ENCODE assay signal across 13 cellular contexts in the genomic region with DNA sequence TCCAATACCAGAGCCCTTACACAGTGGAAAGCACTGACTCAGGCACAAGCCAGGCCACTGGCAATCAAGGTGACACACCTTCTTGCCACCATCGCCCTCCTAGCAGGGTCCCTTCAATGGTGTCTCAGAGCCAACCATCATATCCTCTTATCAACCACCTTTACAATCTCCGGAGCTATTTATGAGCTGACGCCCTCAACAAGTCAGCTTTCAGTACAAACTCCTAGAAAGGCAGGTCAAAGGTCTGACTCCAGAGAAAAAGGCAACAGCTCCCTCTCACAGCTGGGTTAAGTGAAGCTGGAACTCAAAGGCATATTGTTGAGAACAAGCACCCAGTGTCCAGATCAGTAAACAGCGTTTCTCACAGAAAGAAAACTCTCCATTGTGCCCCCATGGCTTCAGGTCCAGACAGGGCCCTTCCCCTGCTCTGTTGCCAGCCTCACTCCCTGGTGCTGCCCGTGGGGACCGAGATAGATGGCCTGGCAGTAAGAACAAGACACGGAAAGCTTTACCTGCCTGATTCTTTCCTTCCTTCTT. TPM values are rescaled to one million over a fixed set of nuclear protein-coding genes. Genes with fewer than 3 reads are reported as not detected.
DNase-seq lines count a peak whose midpoint lies in the region; TF ChIP-seq lines count a peak whose summit lies in the region.
"Had no signal": no experiment of that assay in that cellular context is flagged by ENCODE, and none has a peak within 500 bp of the region (broad histone marks: within the 10 kb centered on the region; RNA-seq: fewer than 3 reads in every experiment).

No MANE protein-coding gene starts in this region.

- no peak for DNase-seq in activated naive CD8-positive, alpha-beta T cell treated with anti-CD3 and anti-CD28 coated beads for 36 hours
- DNase-seq in mesothelial cell of epicardium (ENCODE audit: low spot score in 2 of 2, unreplicated experiment in 2 of 2) (no peak), transverse colon (peak; percentile 78), NCI-H524 treated with DMSO at 0.1 percent for 48 hours (lab: John Stamatoyannopoulos, UW) (no peak), NCI-H1092 (lab: John Stamatoyannopoulos, UW) (no peak)
- no peak for DNase-seq in central memory CD4-positive, alpha-beta T cell
- DNase-seq: activated CD8-positive, alpha-beta memory T cell treated with anti-CD3 and anti-CD28 coated beads, Interleukin-2, amount 10 ng/mL, durations not matched to agents 7 days and 5 days; NCI-H2081; stimulated activated CD4-positive, alpha-beta T cell treated with anti-CD3 and anti-CD28 coated beads, Interleukin-2, amount 100 ng/mL, for 48 hours; T-helper 1 cell had no signal

- whole genome bisulfite sequencing in transverse colon (ENCODE audit: low coverage in 1 of 2), 2 donors, result 40 to 50% methylated on average over 4 to 7 of the region's 7 CpGs

- H3K27me3 Mint-ChIP-seq in activated naive CD8-positive, alpha-beta T cell, result no peaks in the 10 kb centered on the region
- H3K27me3 Mint-ChIP-seq in activated naive CD8-positive, alpha-beta T cell treated with anti-CD3 and anti-CD28 coated beads for 36 hours, result no peaks in the 10 kb centered on the region
- no peaks in the 10 kb centered on the region for H3K27me3 Mint-ChIP-seq in mesothelial cell of epicardium (ENCODE audit: low read depth)
- H3K27me3 Mint-ChIP-seq: activated CD8-positive, alpha-beta memory T cell treated with anti-CD3 and anti-CD28 coated beads, Interleukin-2, amount 10 ng/mL, durations not matched to agents 7 days and 5 days had no signal

- peak overlapping the region in 1 of 4 donors; percentile 93 for H3K4me3 ChIP-seq in transverse colon

- peaks cover 20% of the 10 kb centered on the region for H3K36me3 Mint-ChIP-seq in activated naive CD8-positive, alpha-beta T cell
- peaks cover 38% of the 10 kb centered on the region for H3K36me3 Mint-ChIP-seq in activated naive CD8-positive, alpha-beta T cell treated with anti-CD3 and anti-CD28 coated beads for 36 hours
- H3K36me3 Mint-ChIP-seq in mesothelial cell of epicardium, result peaks cover 41% of the 10 kb centered on the region

- H3K4me1 ChIP-seq in transverse colon, result peaks cover 19 to 55% (median 53%) of the 10 kb centered on the region in 4 donors

- H3K27ac ChIP-seq in angular gyrus (ENCODE audit: low read depth, low read length) (peak overlapping the region; percentile 92), transverse colon (peak overlapping the region; percentile 94 to 97 (median 96))
- H3K27ac ChIP-seq: neutrophil had no signal

- peak; percentile 47 for TF ChIP-seq POLR2A in transverse colon (IDR thresholded peaks at IDR 0.05)

- no peaks in the 10 kb centered on the region for H3K27me3 ChIP-seq in transverse colon
- H3K27me3 ChIP-seq: neutrophil had no signal

- intact Hi-C loops in transverse colon (cut with DNase I; ENCODE audit: low total_unique reads), result no loop called here

- no peak overlapping the region for H3K27ac Mint-ChIP-seq in activated naive CD8-positive, alpha-beta T cell
- H3K27ac Mint-ChIP-seq in activated naive CD8-positive, alpha-beta T cell treated with anti-CD3 and anti-CD28 coated beads for 36 hours, result no peak overlapping the region
- H3K27ac Mint-ChIP-seq in mesothelial cell of epicardium, result peak overlapping the region; percentile 10
- H3K27ac Mint-ChIP-seq: activated CD8-positive, alpha-beta memory T cell treated with anti-CD3 and anti-CD28 coated beads, Interleukin-2, amount 10 ng/mL, durations not matched to agents 7 days and 5 days had no signal

- no peak for TF ChIP-seq CTCF in mesothelial cell of epicardium (IDR thresholded peaks at IDR 0.05; ENCODE audit: unreplicated experiment)
- no peak for TF ChIP-seq CTCF in transverse colon (IDR thresholded peaks at IDR 0.05)

- H3K9me3 Mint-ChIP-seq in activated naive CD8-positive, alpha-beta T cell (ENCODE audit: low read depth), result no peaks in the 10 kb centered on the region
- no peaks in the 10 kb centered on the region for H3K9me3 Mint-ChIP-seq in activated naive CD8-positive, alpha-beta T cell treated with anti-CD3 and anti-CD28 coated beads for 36 hours
- peaks cover 18% of the 10 kb centered on the region for H3K9me3 Mint-ChIP-seq in mesothelial cell of epicardium

- no peaks in the 10 kb centered on the region for H3K9me3 ChIP-seq in transverse colon
- H3K9me3 ChIP-seq: neutrophil had no signal

- no peak for TF ChIP-seq EP300 in transverse colon (IDR thresholded peaks at IDR 0.05; ENCODE audit: low read depth)

- in situ Hi-C loops in transverse colon (cut with MboI; ENCODE audit: low pct_ligation_motif_present in 1 of 4, low pct_unique_long_range_greater_than_20kb in 1 of 4, low sequenced_read_pairs in 3 of 4), result loop anchor here in 1 of 4 donors (10.0 kb wide), 1 partner anchor 84 kb away; no protein-coding TSS in a partner anchor

- peaks cover 0 to 35% (median 15%) of the 10 kb centered on the region in 4 donors for H3K36me3 ChIP-seq in transverse colon

- H3K4me3 Mint-ChIP-seq in activated naive CD8-positive, alpha-beta T cell, result peak overlapping the region; percentile 64
- no peak overlapping the region for H3K4me3 Mint-ChIP-seq in activated naive CD8-positive, alpha-beta T cell treated with anti-CD3 and anti-CD28 coated beads for 36 hours
- peak overlapping the region; percentile 96 for H3K4me3 Mint-ChIP-seq in mesothelial cell of epicardium

- H3K4me1 Mint-ChIP-seq in activated naive CD8-positive, alpha-beta T cell (ENCODE audit: low read depth), result peaks cover 35% of the 10 kb centered on the region
- H3K4me1 Mint-ChIP-seq in activated naive CD8-positive, alpha-beta T cell treated with anti-CD3 and anti-CD28 coated beads for 36 hours, result peaks cover 30% of the 10 kb centered on the region
- H3K4me1 Mint-ChIP-seq in mesothelial cell of epicardium, result peaks cover 31% of the 10 kb centered on the region

RNA-seq across cellular contexts. Expression of a gene that starts 2.4 kb away (rescaled TPM):
- 10 to 100 TPM; 21.1 to 22.3 TPM for total RNA-seq in activated naive CD8-positive, alpha-beta T cell treated with anti-CD3 and anti-CD28 coated beads for 36 hours
- 78.6 to 85.9 TPM (median 81.1 TPM) in 3 replicates for total RNA-seq in mesothelial cell of epicardium
- total RNA-seq in transverse colon, result 10 to 100 TPM; 37.4 to 42.7 (median 41.0) TPM

RNA-seq across cellular contexts. Expression of a gene that starts 9.7 kb away (rescaled TPM):
- 10 to 100 TPM; 96.3 to 97.2 TPM for total RNA-seq in activated naive CD8-positive, alpha-beta T cell treated with anti-CD3 and anti-CD28 coated beads for 36 hours
- total RNA-seq in mesothelial cell of epicardium (96.4 to 103 TPM (median 97.7 TPM) in 3 replicates), transverse colon (10 to 100 TPM; 18.3 to 61.3 (median 44.5) TPM)

RNA-seq across cellular contexts. Expression of a gene that starts 22.1 kb away (rescaled TPM):
- total RNA-seq in activated naive CD8-positive, alpha-beta T cell treated with anti-CD3 and anti-CD28 coated beads for 36 hours, result 100 to 1,000 TPM; 476 to 482 TPM
- total RNA-seq in mesothelial cell of epicardium (170 to 172 TPM (median 171 TPM) in 3 replicates), transverse colon (10 to 100 TPM; 30.3 to 72.6 (median 38.7) TPM)

RNA-seq across cellular contexts. Expression of a gene that starts 22.4 kb away (rescaled TPM):
- total RNA-seq in activated naive CD8-positive, alpha-beta T cell treated with anti-CD3 and anti-CD28 coated beads for 36 hours, result 10 to 100 TPM; 13.0 to 13.1 TPM
- 23.5 to 26.8 TPM (median 25.6 TPM) in 3 replicates for total RNA-seq in mesothelial cell of epicardium
- total RNA-seq in transverse colon, result 10 to 100 TPM; 16.5 to 86.0 (median 54.9) TPM

RNA-seq across cellular contexts. Expression of a gene that starts 29.5 kb away (rescaled TPM):
- 1 to 10 TPM; 9.0 to 9.4 TPM for total RNA-seq in activated naive CD8-positive, alpha-beta T cell treated with anti-CD3 and anti-CD28 coated beads for 36 hours
- total RNA-seq in mesothelial cell of epicardium, result 17.0 to 17.6 TPM (median 17.4 TPM) in 3 replicates
- 10 to 100 TPM in 2 of 4 donors, 1 to 10 TPM in 1, under 1 TPM in 1; 0.75 to 28.7 (median 10.0) TPM for total RNA-seq in transverse colon
